9 cellular contexts compared by ENCODE assay signal in genomic region chr10:810351-810846, GRCh38.
DNase-seq lines count a peak whose midpoint lies in the region; ATAC-seq and TF ChIP-seq lines count a peak whose summit lies in the region.
"Had no signal": no experiment of that assay in that cellular context is flagged by ENCODE, and none has a peak within 500 bp of the region (broad histone marks: within the 10 kb centered on the region; RNA-seq: fewer than 3 reads in every experiment).

No MANE protein-coding gene starts in this region.

- H4K8ac ChIP-seq in mesendoderm (ENCODE audit: low read depth, low read length) = no peak overlapping the region

- H3K79me1 ChIP-seq in mesendoderm (ENCODE audit: low read length) = no peaks in the 10 kb centered on the region

- peak; percentile 33 for DNase-seq in EH (ENCODE audit: low read depth)
- peak; percentile 27 for DNase-seq in MM.1S
- peak; percentile 41 for DNase-seq in cerebellar cortex (ENCODE audit: low spot score)
- peak; percentile 62 for DNase-seq in mesendoderm
- no peak for DNase-seq in inferior parietal cortex (ENCODE audit: extremely low spot score)
- no peak for DNase-seq in activated CD4-positive, alpha-beta T cell treated with anti-CD3 and anti-CD28 coated beads for 1 hour
- DNase-seq in activated naive CD4-positive, alpha-beta T cell treated with anti-CD3 and anti-CD28 coated beads, Interleukin-2, amount 50 U/mL, for 72 hours (ENCODE audit: low spot score in 2 of 2) = no peak

- H2AFZ ChIP-seq in MM.1S (ENCODE audit: low read length) = no peak overlapping the region

- 0 out of 2 replicates have a peak, but pooled peaks cover 4% of the 10 kb centered on the region for H3F3A ChIP-seq in MM.1S (ENCODE audit: insufficient read depth, low read length)

- H3K27ac ChIP-seq in MM.1S (ENCODE audit: low read length) (no peak overlapping the region), mesendoderm (ENCODE audit: low read depth, low read length) (no peak overlapping the region)

- H2BK120ac ChIP-seq in mesendoderm (ENCODE audit: low read depth, low read length) = no peak overlapping the region

- ATAC-seq in GM18867 (IDR thresholded peaks at IDR 0.05; ENCODE audit: unreplicated experiment) = no peak
- ATAC-seq in activated naive CD4-positive, alpha-beta T cell treated with anti-CD3 and anti-CD28 coated beads, Interleukin-2, amount 50 U/mL, for 72 hours = no peak

- no peak overlapping the region for H3K27ac Mint-ChIP-seq in activated naive CD4-positive, alpha-beta T cell treated with anti-CD3 and anti-CD28 coated beads, Interleukin-2, amount 50 U/mL, for 72 hours
- H3K27ac Mint-ChIP-seq: IgD-negative memory B cell had no signal

- H2AK5ac ChIP-seq in mesendoderm (ENCODE audit: low read length) = no peak overlapping the region

- no peak overlapping the region for H3K4me2 ChIP-seq in MM.1S (ENCODE audit: low read depth, low read length)
- no peak overlapping the region for H3K4me2 ChIP-seq in mesendoderm (ENCODE audit: low read length)

- H3K4me3 ChIP-seq in MM.1S (ENCODE audit: low read length) (no peak overlapping the region), mesendoderm (ENCODE audit: low read length) (no peak overlapping the region)

- no peaks in the 10 kb centered on the region for H3K9me3 ChIP-seq in MM.1S (replicated peaks; ENCODE audit: insufficient read depth, low read length)

- no peaks in the 10 kb centered on the region for H3K27me3 ChIP-seq in MM.1S (replicated peaks; ENCODE audit: insufficient read depth, low read length)
- no peaks in the 10 kb centered on the region for H3K27me3 ChIP-seq in mesendoderm (ENCODE audit: insufficient read depth, low read length, poor library complexity)

- TF ChIP-seq CTCF in MM.1S (IDR thresholded peaks at IDR 0.05; ENCODE audit: low read length) = peak; percentile 45

- no CpG with 5 or more reads among the region's 16 CpGs for WGBS in mesendoderm (ENCODE audit: extremely low coverage, insufficient coverage, low lambda C conversion rate)

- H2BK15ac ChIP-seq in mesendoderm (replicated peaks; ENCODE audit: low read depth) = no peak overlapping the region

- H4K5ac ChIP-seq in mesendoderm (ENCODE audit: low read length) = no peak overlapping the region

- no peak overlapping the region for H2BK5ac ChIP-seq in mesendoderm (ENCODE audit: low read length)

- H3K4me1 ChIP-seq in MM.1S (ENCODE audit: low read length) (no peaks in the 10 kb centered on the region), mesendoderm (ENCODE audit: control insufficient read depth, low read depth, low read length) (no peaks in the 10 kb centered on the region)

- no peaks in the 10 kb centered on the region for H3K9me2 ChIP-seq in MM.1S (replicated peaks; ENCODE audit: insufficient read depth, low read length)

- H4K20me1 ChIP-seq in MM.1S (ENCODE audit: insufficient read depth, low read length) = no peaks in the 10 kb centered on the region

- H3K4ac ChIP-seq in mesendoderm (ENCODE audit: low read depth, low read length) = no peak overlapping the region

- H3K18ac ChIP-seq in mesendoderm (ENCODE audit: low read length) = no peak overlapping the region

- H3K79me2 ChIP-seq in MM.1S (ENCODE audit: low read length) = no peaks in the 10 kb centered on the region
- H3K79me2 ChIP-seq in mesendoderm (ENCODE audit: control insufficient read depth, insufficient read depth, low read length) = no peaks in the 10 kb centered on the region

- peaks cover 12 to 18% of the 10 kb centered on the region in 2 donors for H3K36me3 Mint-ChIP-seq in activated naive CD4-positive, alpha-beta T cell treated with anti-CD3 and anti-CD28 coated beads, Interleukin-2, amount 50 U/mL, for 72 hours

- no peaks in the 10 kb centered on the region for H3K9me3 Mint-ChIP-seq in activated naive CD4-positive, alpha-beta T cell treated with anti-CD3 and anti-CD28 coated beads, Interleukin-2, amount 50 U/mL, for 72 hours
- H3K9me3 Mint-ChIP-seq: IgD-negative memory B cell had no signal

- H3K56ac ChIP-seq in mesendoderm (ENCODE audit: low read length) = no peak overlapping the region

- no peak overlapping the region for H3K23ac ChIP-seq in mesendoderm (ENCODE audit: low read length)

- H3K9ac ChIP-seq in MM.1S (ENCODE audit: low read length) (no peak overlapping the region), mesendoderm (ENCODE audit: low read length) (no peak overlapping the region)

- H3K36me3 ChIP-seq in MM.1S (replicated peaks; ENCODE audit: insufficient read depth, low read length) = peaks cover 12% of the 10 kb centered on the region; the same call in 1 of the 2 replicates
- H3K36me3 ChIP-seq in mesendoderm (ENCODE audit: control insufficient read depth, insufficient read depth, low read length) = peaks cover 14% of the 10 kb centered on the region

Comparison
In these comparisons a context has a peak if more than half of its experiments do, and no peak if none do; other contexts are left out.
1. DNase-seq: peak in EH (single experiment), MM.1S (single experiment), cerebellar cortex (single experiment) and mesendoderm (single experiment); none in inferior parietal cortex (single experiment), activated CD4-positive, alpha-beta T cell treated with anti-CD3 and anti-CD28 coated beads for 1 hour (single experiment) and activated naive CD4-positive, alpha-beta T cell treated with anti-CD3 and anti-CD28 coated beads, Interleukin-2, amount 50 U/mL, for 72 hours (0 of 2).